ENCODE assay signal across 19 cellular contexts in genomic region chr11:94154095-94154856, GRCh38.
"Had no signal": no experiment of that assay in that cellular context is flagged by ENCODE, and none has a peak within 500 bp of the region (broad histone marks: within the 10 kb centered on the region; RNA-seq: fewer than 3 reads in every experiment).

No MANE protein-coding gene starts in this region.

- DNase-seq: activated CD4-positive, alpha-beta memory T cell treated with anti-CD3 and anti-CD28 coated beads for 36 hours; activated CD8-positive, alpha-beta memory T cell treated with anti-CD3 and anti-CD28 coated beads, Interleukin-2, amount 10 ng/mL, durations not matched to agents 7 days and 5 days; effector memory CD4-positive, alpha-beta T cell; foreskin keratinocyte; hippocampal formation; islet precursor cell; occipital lobe; stimulated activated CD4-positive, alpha-beta T cell treated with anti-CD3 and anti-CD28 coated beads, Interleukin-12 subunit alpha, Interleukin-12 subunit beta, amount 100 ng/mL, for 4 hours; stimulated activated CD4-positive, alpha-beta T cell treated with anti-CD3 and anti-CD28 coated beads, Interleukin-1b, Interleukin-23, amount 100 ng/mL, for 48 hours; stimulated activated naive CD8-positive, alpha-beta T cell treated with anti-CD3 and anti-CD28 coated beads, Interleukin-15, Interleukin-2, amounts not matched to agents 100 U/mL and 50 U/mL, for 24 hours; T-helper 2 cell; transverse colon; uterus; WERI-Rb-1 had no signal

- H3K27ac ChIP-seq: cardiac muscle cell, foreskin keratinocyte, transverse colon, uterus, WERI-Rb-1 had no signal

- H3K4me3 ChIP-seq: cardiac muscle cell, lung, transverse colon, uterus had no signal

- H3K27me3 ChIP-seq: cardiac muscle cell, foreskin keratinocyte, transverse colon, uterus had no signal

- H3K4me1 ChIP-seq: uterus had no signal

- H3K4me3 Mint-ChIP-seq: activated CD4-positive, alpha-beta memory T cell treated with anti-CD3 and anti-CD28 coated beads for 36 hours; activated CD8-positive, alpha-beta memory T cell treated with anti-CD3 and anti-CD28 coated beads, Interleukin-2, amount 10 ng/mL, durations not matched to agents 7 days and 5 days; activated naive CD8-positive, alpha-beta T cell; dendritic cell treated with granulocyte-macrophage colony-stimulating factor and Interleukin-4, amounts not matched to agents 40 ng/mL and 50 ng/mL, for 4 days had no signal

- ATAC-seq: activated CD8-positive, alpha-beta memory T cell treated with anti-CD3 and anti-CD28 coated beads, Interleukin-2, amount 10 ng/mL, durations not matched to agents 7 days and 5 days; foreskin keratinocyte; stimulated activated naive CD8-positive, alpha-beta T cell treated with anti-CD3 and anti-CD28 coated beads, Interleukin-15, Interleukin-2, amounts not matched to agents 100 U/mL and 50 U/mL, for 24 hours had no signal

- H3K27ac Mint-ChIP-seq: activated CD4-positive, alpha-beta memory T cell treated with anti-CD3 and anti-CD28 coated beads for 36 hours; activated CD8-positive, alpha-beta memory T cell treated with anti-CD3 and anti-CD28 coated beads, Interleukin-2, amount 10 ng/mL, durations not matched to agents 7 days and 5 days; activated naive CD8-positive, alpha-beta T cell; dendritic cell treated with granulocyte-macrophage colony-stimulating factor and Interleukin-4, amounts not matched to agents 40 ng/mL and 50 ng/mL, for 4 days; progenitor cell of endocrine pancreas had no signal

- H3K27me3 Mint-ChIP-seq: activated CD4-positive, alpha-beta memory T cell treated with anti-CD3 and anti-CD28 coated beads for 36 hours; activated CD8-positive, alpha-beta memory T cell treated with anti-CD3 and anti-CD28 coated beads, Interleukin-2, amount 10 ng/mL, durations not matched to agents 7 days and 5 days; activated naive CD8-positive, alpha-beta T cell; dendritic cell treated with granulocyte-macrophage colony-stimulating factor and Interleukin-4, amounts not matched to agents 40 ng/mL and 50 ng/mL, for 4 days; progenitor cell of endocrine pancreas had no signal

- H3K9me3 ChIP-seq: transverse colon, uterus had no signal

- H3K36me3 ChIP-seq: cardiac muscle cell, uterus had no signal
